10 cellular contexts compared by ENCODE assay signal in genomic region chr5:135569755-135570452, GRCh38. TPM values are rescaled to one million over a fixed set of nuclear protein-coding genes. Genes with fewer than 3 reads are reported as not detected.
DNase-seq lines count a peak whose midpoint lies in the region; ATAC-seq lines count a peak whose summit lies in the region.
"Had no signal": no experiment of that assay in that cellular context is flagged by ENCODE, and none has a peak within 500 bp of the region (broad histone marks: within the 10 kb centered on the region; RNA-seq: fewer than 3 reads in every experiment).

No MANE protein-coding gene starts in this region.

- H3K4me1 Mint-ChIP-seq in activated CD8-positive, alpha-beta T cell treated with anti-CD3 and anti-CD28 coated beads, Interleukin-2, amount 10 ng/mL, durations not matched to agents 7 days and 5 days (ENCODE audit: low read depth): peaks cover 3% of the 10 kb centered on the region

- peak; percentile 37 to 67 (median 42) for DNase-seq in NCI-H1417 (lab: John Stamatoyannopoulos, UW)
- no peak for DNase-seq in NCI-H1417 treated with DMSO at 0.1 percent for 48 hours (lab: John Stamatoyannopoulos, UW)
- peak; percentile 60 for DNase-seq in MV-4-11 (lab: John Stamatoyannopoulos, UW)
- DNase-seq in activated CD8-positive, alpha-beta T cell treated with anti-CD3 and anti-CD28 coated beads, Interleukin-2, amount 10 ng/mL, durations not matched to agents 7 days and 5 days: peak; percentile 23
- peak in 1 of 2 donors; percentile 48 for DNase-seq in left colon
- DNase-seq in stimulated activated CD4-positive, alpha-beta T cell treated with anti-CD3 and anti-CD28 coated beads, Interleukin-4, amount 100 ng/mL, for 1 hour: no peak

- intact Hi-C loops in left colon (cut with DNase I, micrococcal nuclease): loop anchor here (5.0 to 10.0 kb wide), 3 partner anchors 175 to 255 kb away; no protein-coding TSS in a partner anchor

- no peaks in the 10 kb centered on the region for H3K9me3 Mint-ChIP-seq in activated CD8-positive, alpha-beta T cell treated with anti-CD3 and anti-CD28 coated beads, Interleukin-2, amount 10 ng/mL, durations not matched to agents 7 days and 5 days (ENCODE audit: insufficient read depth)
- H3K9me3 Mint-ChIP-seq: T-helper 1 cell treated with Interleukin-12 subunit alpha and Interleukin-12 subunit beta and Interleukin-4 antibody, amounts not matched to agents 30 μg/mL and 1 μg/mL, for 36 hours had no signal

- no peak for ATAC-seq in activated CD8-positive, alpha-beta T cell treated with anti-CD3 and anti-CD28 coated beads, Interleukin-2, amount 10 ng/mL, durations not matched to agents 7 days and 5 days
- ATAC-seq in left colon: peak; percentile 69
- no peak for ATAC-seq in HG03520 (IDR thresholded peaks at IDR 0.05; ENCODE audit: unreplicated experiment)
- no peak for ATAC-seq in GM18498 (IDR thresholded peaks at IDR 0.05; ENCODE audit: unreplicated experiment)

- no peak overlapping the region for H3K27ac Mint-ChIP-seq in activated CD8-positive, alpha-beta T cell treated with anti-CD3 and anti-CD28 coated beads, Interleukin-2, amount 10 ng/mL, durations not matched to agents 7 days and 5 days
- H3K27ac Mint-ChIP-seq: T-helper 1 cell treated with Interleukin-12 subunit alpha and Interleukin-12 subunit beta and Interleukin-4 antibody, amounts not matched to agents 30 μg/mL and 1 μg/mL, for 36 hours had no signal

- H3K27me3 Mint-ChIP-seq in activated CD8-positive, alpha-beta T cell treated with anti-CD3 and anti-CD28 coated beads, Interleukin-2, amount 10 ng/mL, durations not matched to agents 7 days and 5 days (ENCODE audit: low read depth): peaks cover 12% of the 10 kb centered on the region

- H3K4me3 Mint-ChIP-seq in activated CD8-positive, alpha-beta T cell treated with anti-CD3 and anti-CD28 coated beads, Interleukin-2, amount 10 ng/mL, durations not matched to agents 7 days and 5 days: no peak overlapping the region
- H3K4me3 Mint-ChIP-seq: T-helper 1 cell treated with Interleukin-12 subunit alpha and Interleukin-12 subunit beta and Interleukin-4 antibody, amounts not matched to agents 30 μg/mL and 1 μg/mL, for 36 hours had no signal

- CTCF ChIA-PET in activated CD8-positive, alpha-beta T cell treated with anti-CD3 and anti-CD28 coated beads, Interleukin-2, amount 10 ng/mL, durations not matched to agents 7 days and 5 days (lab: Charles Lee): interaction anchor here (1.1 to 11.8 kb wide), 4 partner anchors 9 to 261 kb away, joined by 3 to 188 read pairs (median 12); no protein-coding TSS in a partner anchor

- POLR2A ChIA-PET in activated CD8-positive, alpha-beta T cell treated with anti-CD3 and anti-CD28 coated beads, Interleukin-2, amount 10 ng/mL, durations not matched to agents 7 days and 5 days (lab: Charles Lee): no interaction called here

- no peaks in the 10 kb centered on the region for H3K36me3 Mint-ChIP-seq in activated CD8-positive, alpha-beta T cell treated with anti-CD3 and anti-CD28 coated beads, Interleukin-2, amount 10 ng/mL, durations not matched to agents 7 days and 5 days (ENCODE audit: low read depth)

RNA-seq across cellular contexts. Expression of gene CXCL14, which starts 8.9 kb away (rescaled TPM):
- total RNA-seq in activated CD8-positive, alpha-beta T cell treated with anti-CD3 and anti-CD28 coated beads, Interleukin-2, amount 10 ng/mL, durations not matched to agents 7 days and 5 days: not detected
- total RNA-seq in left colon: 10 to 100 TPM; 23.3 to 88.5 TPM

RNA-seq across cellular contexts. Expression of gene NEUROG1, which starts 34.1 kb away (rescaled TPM):
- total RNA-seq in activated CD8-positive, alpha-beta T cell treated with anti-CD3 and anti-CD28 coated beads, Interleukin-2, amount 10 ng/mL, durations not matched to agents 7 days and 5 days: not detected
- total RNA-seq in left colon: not detected
- total RNA-seq: liver had no signal

Comparison
In these comparisons a context has a peak if more than half of its experiments do, and no peak if none do; other contexts are left out.
1. DNase-seq: peak in NCI-H1417 (3 of 3), MV-4-11 (single experiment) and activated CD8-positive, alpha-beta T cell treated with anti-CD3 and anti-CD28 coated beads, Interleukin-2, amount 10 ng/mL, durations not matched to agents 7 days and 5 days (single experiment); none in NCI-H1417 treated with DMSO at 0.1 percent for 48 hours (single experiment) and stimulated activated CD4-positive, alpha-beta T cell treated with anti-CD3 and anti-CD28 coated beads, Interleukin-4, amount 100 ng/mL, for 1 hour (single experiment).
2. RNA of gene CXCL14, which starts 8.9 kb away (total RNA-seq): 23.3 to 88.5 TPM in left colon; not detected in activated CD8-positive, alpha-beta T cell treated with anti-CD3 and anti-CD28 coated beads, Interleukin-2, amount 10 ng/mL, durations not matched to agents 7 days and 5 days; every median in the first group is over 10 times any median in the second.